Comparison of ENCODE assay signal across 8 cellular contexts in the genomic region with DNA sequence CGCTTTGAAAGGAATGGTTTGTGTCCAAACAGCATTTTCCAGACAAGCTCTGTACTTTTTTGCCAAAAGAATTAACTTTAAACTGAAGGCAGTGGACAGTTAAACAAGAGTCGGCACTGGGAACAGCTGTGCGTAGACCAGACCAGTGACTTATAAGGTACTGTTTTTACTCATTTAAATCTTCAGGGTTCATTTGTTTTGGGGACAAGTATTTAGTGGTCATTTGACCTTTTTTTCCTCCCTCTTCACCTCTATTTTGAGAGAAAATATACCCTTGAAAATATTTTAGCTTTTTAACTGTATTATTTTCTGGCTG.
DNase-seq lines count a peak whose midpoint lies in the region; ATAC-seq and TF ChIP-seq lines count a peak whose summit lies in the region.

No MANE protein-coding gene starts in this region.

- no peaks in the 10 kb centered on the region for H3K27me3 ChIP-seq in esophagus squamous epithelium
- no peaks in the 10 kb centered on the region for H3K27me3 ChIP-seq in spleen (replicated peaks in 1 of 7)
- no peaks in the 10 kb centered on the region for H3K27me3 ChIP-seq in foreskin keratinocyte

- H3K4me3 ChIP-seq in esophagus squamous epithelium (peak overlapping the region in 3 of 4 donors; percentile 30 to 52 (median 32)), spleen (peak overlapping the region in 7 of 8 donors; percentile 3 to 55 (median 22))

- 40 to 68% methylated on average over 3 of the region's 3 CpGs for WGBS in esophagus squamous epithelium, 2 donors
- 39 to 64% (median 43%) methylated on average over 3 of the region's 3 CpGs for WGBS in spleen, 5 donors

- TF ChIP-seq CTCF in esophagus squamous epithelium (IDR thresholded peaks at IDR 0.05), result no peak
- no peak for TF ChIP-seq CTCF in spleen (IDR thresholded peaks at IDR 0.05 in 8 of 11, conservative IDR thresholded peaks at IDR 0.05 in 3 of 11)
- no peak for TF ChIP-seq CTCF in foreskin keratinocyte (conservative IDR thresholded peaks at IDR 0.05)

- H3K36me3 ChIP-seq in esophagus squamous epithelium (no peaks in the 10 kb centered on the region), spleen (no peaks in the 10 kb centered on the region)

- TF ChIP-seq POLR2A in esophagus squamous epithelium (IDR thresholded peaks at IDR 0.05) (no peak), spleen (IDR thresholded peaks at IDR 0.05) (no peak)

- DNase-seq in esophagus squamous epithelium (lab: John Stamatoyannopoulos, UW), result no peak
- no peak for DNase-seq in spleen
- no peak for DNase-seq in foreskin keratinocyte
- DNase-seq in putamen (ENCODE audit: low spot score), result no peak
- no peak for DNase-seq in NCI-H82 (lab: John Stamatoyannopoulos, UW)
- DNase-seq in SIG-M5 treated with dmso at 0.1 percent for 504 hours (lab: John Stamatoyannopoulos, UW; ENCODE audit: unreplicated experiment), result no peak

- H3K9me3 ChIP-seq in esophagus squamous epithelium (no peaks in the 10 kb centered on the region), spleen (no peaks in the 10 kb centered on the region)

- intact Hi-C loops in esophagus squamous epithelium (cut with DNase I) (no loop called here), spleen (cut with DNase I; ENCODE audit: low total_unique reads) (no loop called here)

- peak; percentile 53 for ATAC-seq in GM19468 (IDR thresholded peaks at IDR 0.05; ENCODE audit: extremely low read depth, unreplicated experiment)
- ATAC-seq in HG03442 (IDR thresholded peaks at IDR 0.05; ENCODE audit: unreplicated experiment), result peak; percentile 74
- no peak for ATAC-seq in foreskin keratinocyte

- H3K4me1 ChIP-seq in esophagus squamous epithelium (peaks cover 0 to 33% (median 9%) of the 10 kb centered on the region in 3 donors), spleen (peaks cover 20 to 86% (median 39%) of the 10 kb centered on the region in 6 donors), foreskin keratinocyte (peaks cover 21% of the 10 kb centered on the region)

- H3K27ac ChIP-seq in esophagus squamous epithelium (peak overlapping the region; percentile 1 to 71 (median 66)), spleen (peak overlapping the region in 7 of 8 donors; percentile 42 to 81 (median 69)), foreskin keratinocyte (no peak overlapping the region)
